30 cellular contexts compared by ENCODE assay signal in the genomic region with DNA sequence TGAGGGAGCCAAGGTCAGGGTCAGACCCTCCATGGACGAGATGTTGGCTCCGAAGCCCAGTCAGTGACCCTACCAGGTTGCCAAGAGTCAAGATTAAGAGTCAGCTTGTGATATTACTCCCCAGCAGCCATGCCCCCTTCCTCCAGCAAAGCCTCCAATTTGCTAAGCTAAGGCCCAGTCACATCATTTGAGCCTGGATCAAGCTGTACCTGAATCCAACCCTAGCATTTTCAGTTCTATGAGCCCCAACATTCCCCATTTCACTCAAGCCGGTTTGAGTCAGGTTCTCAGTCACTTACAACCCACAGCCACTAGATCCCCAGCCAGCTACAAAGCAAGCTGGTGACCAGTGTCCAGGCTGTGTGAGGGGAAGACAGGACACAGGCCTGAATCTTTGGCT.
"Had no signal": no experiment of that assay in that cellular context is flagged by ENCODE, and none has a peak within 500 bp of the region (broad histone marks: within the 10 kb centered on the region; RNA-seq: fewer than 3 reads in every experiment).

No MANE protein-coding gene starts in this region.

- H3K4me1 ChIP-seq: parathyroid adenoma, psoas muscle, spleen, suprapubic skin, tibial artery, transverse colon, upper lobe of right lung, uterus had no signal

- H3K9ac ChIP-seq: parathyroid adenoma had no signal

- H3K4me3 ChIP-seq: ovary, psoas muscle, skin epidermis, smooth muscle cell, spleen, suprapubic skin, testis, tibial artery, transverse colon, upper lobe of right lung, uterus had no signal

- H3K27me3 ChIP-seq: ovary, spleen, suprapubic skin, testis, tibial artery, transverse colon, upper lobe of right lung, uterus had no signal

- H3K9me3 Mint-ChIP-seq: naive thymus-derived CD8-positive, alpha-beta T cell; natural killer cell treated with Interleukin-12 subunit alpha and Interleukin-12 subunit beta and Interleukin-15 and Interleukin-18, amount 100 ng/mL, for 72 hours; nephron progenitor cell; neural crest cell; stimulated activated memory B cell treated with anti-CD40 and anti-IgM and Interleukin-4, amounts not matched to agents 10 μg/mL and 1 μg/mL and 100 μg/mL, for 72 hours; stimulated activated naive CD8-positive, alpha-beta T cell treated with anti-CD3 and anti-CD28 coated beads, Interleukin-15, amount 100 ng/mL, for 72 hours; type B pancreatic cell had no signal

- H3K4me2 ChIP-seq: smooth muscle cell had no signal

- H3K36me3 Mint-ChIP-seq: natural killer cell treated with Interleukin-12 subunit alpha and Interleukin-12 subunit beta and Interleukin-15 and Interleukin-18, amount 100 ng/mL, for 72 hours had no signal

- H3K27ac ChIP-seq: ovary, parathyroid adenoma, psoas muscle, skin epidermis, spleen, suprapubic skin, testis, tibial artery, transverse colon, upper lobe of right lung, uterus had no signal

- H3K4me3 Mint-ChIP-seq: naive thymus-derived CD8-positive, alpha-beta T cell; natural killer cell treated with Interleukin-12 subunit alpha and Interleukin-12 subunit beta and Interleukin-15 and Interleukin-18, amount 100 ng/mL, for 72 hours; nephron progenitor cell; neural crest cell; stimulated activated memory B cell treated with anti-CD40 and anti-IgM and Interleukin-4, amounts not matched to agents 10 μg/mL and 1 μg/mL and 100 μg/mL, for 72 hours; stimulated activated naive CD8-positive, alpha-beta T cell treated with anti-CD3 and anti-CD28 coated beads, Interleukin-15, amount 100 ng/mL, for 72 hours; type B pancreatic cell had no signal

- H3K4me1 Mint-ChIP-seq: stimulated activated memory B cell treated with anti-CD40 and anti-IgM and Interleukin-4, amounts not matched to agents 10 μg/mL and 1 μg/mL and 100 μg/mL, for 72 hours; stimulated activated naive CD8-positive, alpha-beta T cell treated with anti-CD3 and anti-CD28 coated beads, Interleukin-15, amount 100 ng/mL, for 72 hours had no signal

- H3K27me3 Mint-ChIP-seq: naive thymus-derived CD8-positive, alpha-beta T cell; natural killer cell treated with Interleukin-12 subunit alpha and Interleukin-12 subunit beta and Interleukin-15 and Interleukin-18, amount 100 ng/mL, for 72 hours; stimulated activated memory B cell treated with anti-CD40 and anti-IgM and Interleukin-4, amounts not matched to agents 10 μg/mL and 1 μg/mL and 100 μg/mL, for 72 hours; stimulated activated naive CD8-positive, alpha-beta T cell treated with anti-CD3 and anti-CD28 coated beads, Interleukin-15, amount 100 ng/mL, for 72 hours; type B pancreatic cell had no signal

- H2AFZ ChIP-seq: parathyroid adenoma had no signal

- DNase-seq: naive thymus-derived CD8-positive, alpha-beta T cell; nephron progenitor cell; occipital lobe; ovary; posterior cingulate gyrus; psoas muscle; spleen; stimulated activated CD4-positive, alpha-beta T cell treated with anti-CD3 and anti-CD28 coated beads, Interleukin-12 subunit alpha, Interleukin-12 subunit beta, amount 100 ng/mL, for 4 hours; stimulated activated CD4-positive, alpha-beta T cell treated with anti-CD3 and anti-CD28 coated beads, Interleukin-1b, Interleukin-23, amount 100 ng/mL, for 48 hours; stimulated activated CD4-positive, alpha-beta T cell treated with anti-CD3 and anti-CD28 coated beads, Interleukin-4, amount 100 ng/mL, for 1 hour; stimulated activated CD4-positive, alpha-beta T cell treated with anti-CD3 and anti-CD28 coated beads, Interleukin-4, amount 100 ng/mL, for 4 hours; stimulated activated CD8-positive, alpha-beta memory T cell treated with anti-CD3 and anti-CD28 coated beads, Interleukin-4, amount 100 ng/mL, for 48 hours; stimulated activated naive CD4-positive, alpha-beta T cell; stimulated activated naive CD8-positive, alpha-beta T cell treated with anti-CD3 and anti-CD28 coated beads, Interleukin-15, amount 100 ng/mL, for 72 hours; stimulated activated naive CD8-positive, alpha-beta T cell treated with anti-CD3 and anti-CD28 coated beads, Interleukin-15, Interleukin-2, amounts not matched to agents 100 U/mL and 50 U/mL, for 24 hours; substantia nigra; testis; tibial artery; transverse colon; upper lobe of right lung; uterus had no signal

- H3K9me3 ChIP-seq: ovary, psoas muscle, suprapubic skin, testis, tibial artery, transverse colon, upper lobe of right lung, uterus had no signal

- H3K36me3 ChIP-seq: ovary, uterus had no signal

- H3K27ac Mint-ChIP-seq: naive thymus-derived CD8-positive, alpha-beta T cell; natural killer cell treated with Interleukin-12 subunit alpha and Interleukin-12 subunit beta and Interleukin-15 and Interleukin-18, amount 100 ng/mL, for 72 hours; nephron progenitor cell; progenitor cell of endocrine pancreas; stimulated activated memory B cell treated with anti-CD40 and anti-IgM and Interleukin-4, amounts not matched to agents 10 μg/mL and 1 μg/mL and 100 μg/mL, for 72 hours; stimulated activated naive CD8-positive, alpha-beta T cell treated with anti-CD3 and anti-CD28 coated beads, Interleukin-15, amount 100 ng/mL, for 72 hours; type B pancreatic cell had no signal
